In genomic region chr14:71753126-71753830, GRCh38 we compare ENCODE assay signal across 8 cellular contexts.
A peak's percentile ranks its signal among the peaks of the same experiment; 100 is the strongest.
DNase-seq lines count a peak whose midpoint lies in the region; ATAC-seq, FAIRE-seq and TF ChIP-seq lines count a peak whose summit lies in the region.

No MANE protein-coding gene starts in this region.

- H3K4me1 ChIP-seq in adipocyte (ENCODE audit: control insufficient read depth, insufficient read depth, low read length) (peaks cover 5% of the 10 kb centered on the region), heart left ventricle (peaks cover 0 to 16% (median 2%) of the 10 kb centered on the region in 12 donors), psoas muscle (no peaks in the 10 kb centered on the region)

- ATAC-seq in heart left ventricle: peak in 3 of 4 donors; percentile 85 to 90 (median 90)
- peak; percentile 61 to 89 (median 66) for ATAC-seq in psoas muscle
- no peak for ATAC-seq in GM21717 (IDR thresholded peaks at IDR 0.05; ENCODE audit: unreplicated experiment)

- H3K27ac ChIP-seq in SU-DHL-6 (ENCODE audit: low read depth, low read length): no peak overlapping the region
- peak overlapping the region in 2 of 12 donors; percentile 15 to 38 for H3K27ac ChIP-seq in heart left ventricle
- H3K27ac ChIP-seq in psoas muscle: no peak overlapping the region

- TF ChIP-seq POLR2A in heart left ventricle (IDR thresholded peaks at IDR 0.05): no peak

- H3K27me3 ChIP-seq in SU-DHL-6 (ENCODE audit: low read length): no peaks in the 10 kb centered on the region
- H3K27me3 ChIP-seq in adipocyte (replicated peaks; ENCODE audit: control insufficient read depth, insufficient read depth, low read length): no peaks in the 10 kb centered on the region
- no peaks in the 10 kb centered on the region for H3K27me3 ChIP-seq in heart left ventricle
- no peaks in the 10 kb centered on the region for H3K27me3 ChIP-seq in psoas muscle (ENCODE audit: insufficient read depth in 3 of 3, low read length in 2 of 3)

- H2AFZ ChIP-seq in SU-DHL-6 (ENCODE audit: low read depth, low read length, severe bottlenecking): no peak overlapping the region

- intact Hi-C loops in heart left ventricle (cut with DNase I) (loop anchor here (1.0 to 10.0 kb wide), 10 partner anchors 32 to 614 kb away; partner anchors contain the start of gene SIPA1L1 (in 6 of the 10)), psoas muscle (cut with DNase I) (loop anchor here (1.0 to 5.0 kb wide), 2 partner anchors 104 to 614 kb away; no protein-coding TSS in a partner anchor)

- H3K9ac ChIP-seq in SU-DHL-6 (ENCODE audit: low read length) (no peak overlapping the region), adipocyte (ENCODE audit: low read length) (peak overlapping the region; percentile 57)

- TF ChIP-seq CTCF in GM12865 (IDR thresholded peaks at IDR 0.05; ENCODE audit: insufficient read depth, low read depth, low read length, missing control alignments) (peak; percentile 87), SU-DHL-6 (IDR thresholded peaks at IDR 0.05; ENCODE audit: insufficient read depth, low read length, poor library complexity, severe bottlenecking) (peak; percentile 77), heart left ventricle (IDR thresholded peaks at IDR 0.05) (peak; percentile 71 to 96 (median 94)), psoas muscle (IDR thresholded peaks at IDR 0.05) (peak; percentile 85)

- H3K36me3 ChIP-seq in SU-DHL-6 (ENCODE audit: low read length) (no peaks in the 10 kb centered on the region), adipocyte (ENCODE audit: control insufficient read depth, insufficient read depth, low read length, severe bottlenecking) (no peaks in the 10 kb centered on the region), heart left ventricle (no peaks in the 10 kb centered on the region), psoas muscle (ENCODE audit: insufficient read depth in 1 of 2, low read depth in 1 of 2) (no peaks in the 10 kb centered on the region)

- peak; percentile 84 for DNase-seq in GM12865 (ENCODE audit: low read depth)
- DNase-seq in NCI-H1436 (lab: John Stamatoyannopoulos, UW): peak; percentile 87
- DNase-seq in adipocyte (ENCODE audit: low read depth): peak; percentile 94
- DNase-seq in heart left ventricle: peak; percentile 90 to 95 (median 92)
- peak; percentile 82 to 89 for DNase-seq in psoas muscle
- DNase-seq in urothelium cell line (ENCODE audit: low spot score): peak; percentile 94

- FAIRE-seq in urothelium cell line (lab: Jason Lieb, UNC): peak; percentile 42

- H3K9me3 ChIP-seq in SU-DHL-6 (ENCODE audit: insufficient read depth, low read length) (no peaks in the 10 kb centered on the region; the same call in 1 of the 2 replicates), adipocyte (ENCODE audit: control insufficient read depth, low read length) (peaks cover 12% of the 10 kb centered on the region), heart left ventricle (peaks cover 0 to 10% (median 6%) of the 10 kb centered on the region in 12 donors), psoas muscle (no peaks in the 10 kb centered on the region)

- H3K79me2 ChIP-seq in SU-DHL-6 (ENCODE audit: insufficient read depth, low read length): no peaks in the 10 kb centered on the region

- no peaks in the 10 kb centered on the region for H4K20me1 ChIP-seq in SU-DHL-6 (ENCODE audit: low read depth, low read length)

- H3K4me3 ChIP-seq in GM12865 (ENCODE audit: low read depth, low read length) (no peak overlapping the region), SU-DHL-6 (ENCODE audit: insufficient read depth, low read length, poor library complexity, severe bottlenecking) (no peak overlapping the region), adipocyte (ENCODE audit: low read length) (peak overlapping the region; percentile 56), heart left ventricle (peak overlapping the region in 4 of 12 donors; percentile 2 to 22 (median 12)), psoas muscle (no peak overlapping the region)

- H3K9me2 ChIP-seq in SU-DHL-6 (replicated peaks; ENCODE audit: insufficient read depth, low read length): no peaks in the 10 kb centered on the region

- WGBS in heart left ventricle, 4 donors: 25 to 32% (median 28%) methylated on average over 19 to 21 of the region's 21 CpGs
- 21 to 24% (median 22%) methylated on average over 21 of the region's 21 CpGs for WGBS in psoas muscle, 3 donors

- no peaks in the 10 kb centered on the region for H3F3A ChIP-seq in SU-DHL-6 (ENCODE audit: insufficient read depth)

- H3K4me2 ChIP-seq in SU-DHL-6 (ENCODE audit: low read depth, low read length, poor library complexity, severe bottlenecking): no peak overlapping the region
